9 cellular contexts compared by ENCODE assay signal in genomic region chr10:131473645-131474044, GRCh38.
"Had no signal": no experiment of that assay in that cellular context is flagged by ENCODE, and none has a peak within 500 bp of the region (broad histone marks: within the 10 kb centered on the region; RNA-seq: fewer than 3 reads in every experiment).

No MANE protein-coding gene starts in this region.

- ATAC-seq: K562 had no signal

- H3K4me3 Mint-ChIP-seq: H9 had no signal

- FAIRE-seq: H54, HTR-8/SVneo, K562 had no signal

- H3K4me3 ChIP-seq: GM23248, K562 had no signal

- H3K27ac ChIP-seq: GM23248 had no signal

- H3K9ac ChIP-seq: GM23248 had no signal

- DNase-seq: GOT3, H9, HCEC 1CT, IMR-90, KG1 had no signal

- H2AFZ ChIP-seq: GM23248 had no signal

- H3K27ac Mint-ChIP-seq: H9 had no signal

- H3K9me3 Mint-ChIP-seq: H9 had no signal
